Comparison of ENCODE assay signal across 17 cellular contexts in genomic region chr4:113026556-113026955, GRCh38. TPM values are rescaled to one million over a fixed set of nuclear protein-coding genes. Genes with fewer than 3 reads are reported as not detected.
A peak's percentile ranks its signal among the peaks of the same experiment; 100 is the strongest.
DNase-seq lines count a peak whose midpoint lies in the region; ATAC-seq, FAIRE-seq and TF ChIP-seq lines count a peak whose summit lies in the region.
"Had no signal": no experiment of that assay in that cellular context is flagged by ENCODE, and none has a peak within 500 bp of the region (broad histone marks: within the 10 kb centered on the region; RNA-seq: fewer than 3 reads in every experiment).

No MANE protein-coding gene starts in this region.

- peak; percentile 2 for DNase-seq in H54 (ENCODE audit: insufficient read length, low spot score)
- DNase-seq in astrocyte (ENCODE audit: low read depth): peak; percentile 57
- peak; percentile 9 for DNase-seq in kidney epithelial cell (ENCODE audit: low read depth)
- DNase-seq in neural progenitor cell (ENCODE audit: low spot score): no peak
- DNase-seq: activated CD8-positive, alpha-beta T cell treated with anti-CD3 and anti-CD28 coated beads for 36 hours; activated naive CD8-positive, alpha-beta T cell treated with anti-CD3 and anti-CD28 coated beads, Interleukin-2, amount 50 U/mL, for 24 hours; activated T-cell treated with anti-CD3 and anti-CD28 coated beads, Interleukin-2, amount 50 U/mL, for 72 hours; DMS53; endodermal cell; gastrocnemius medialis; NCI-H146; pancreas had no signal

- no peak for TF ChIP-seq POLR2A in H54 (IDR thresholded peaks at IDR 0.05; ENCODE audit: low read depth, low read length)

- peak overlapping the region; percentile 66 for H3K27ac ChIP-seq in astrocyte (ENCODE audit: low read depth, low read length)
- H3K27ac ChIP-seq in neural progenitor cell: no peak overlapping the region
- H3K27ac ChIP-seq: gastrocnemius medialis, pancreas had no signal

- no peak for ATAC-seq in GM21367 (IDR thresholded peaks at IDR 0.05; ENCODE audit: unreplicated experiment)
- no peak for ATAC-seq in activated CD4-positive, CD25-positive, alpha-beta regulatory T cell treated with anti-CD3 and anti-CD28 coated beads, Interleukin-2, amount 50 U/mL, for 24 hours
- no peak for ATAC-seq in GM19463 (IDR thresholded peaks at IDR 0.05; ENCODE audit: unreplicated experiment)
- ATAC-seq: activated CD8-positive, alpha-beta T cell treated with anti-CD3 and anti-CD28 coated beads for 36 hours; activated naive CD8-positive, alpha-beta T cell treated with anti-CD3 and anti-CD28 coated beads, Interleukin-2, amount 50 U/mL, for 24 hours; activated T-cell treated with anti-CD3 and anti-CD28 coated beads, Interleukin-2, amount 50 U/mL, for 72 hours; gastrocnemius medialis; pancreas; Right ventricle myocardium inferior had no signal

- H2AFZ ChIP-seq in astrocyte (ENCODE audit: low read depth, low read length): peak overlapping the region; percentile 50
- no peak overlapping the region for H2AFZ ChIP-seq in neural progenitor cell (replicated peaks)

- no peaks in the 10 kb centered on the region for H3K36me3 Mint-ChIP-seq in astrocyte (ENCODE audit: low read depth, unreplicated experiment)
- H3K36me3 Mint-ChIP-seq in neural progenitor cell: no peaks in the 10 kb centered on the region

- TF ChIP-seq CTCF in astrocyte (IDR thresholded peaks at IDR 0.05; ENCODE audit: insufficient read depth, low read depth, low read length) (no peak), kidney epithelial cell (IDR thresholded peaks at IDR 0.05; ENCODE audit: insufficient read depth, low read length, poor library complexity, severe bottlenecking) (no peak), neural progenitor cell (IDR thresholded peaks at IDR 0.05) (no peak)

- peak overlapping the region; percentile 77 for H3K4me2 ChIP-seq in astrocyte (ENCODE audit: low read length)
- H3K4me2 ChIP-seq in neural progenitor cell: no peak overlapping the region

- H3K4me3 ChIP-seq in astrocyte (ENCODE audit: insufficient read depth, low read depth, low read length): peak overlapping the region; percentile 13
- no peak overlapping the region for H3K4me3 ChIP-seq in kidney epithelial cell (ENCODE audit: low read depth, low read length)
- H3K4me3 ChIP-seq in neural progenitor cell: no peak overlapping the region
- H3K4me3 ChIP-seq: gastrocnemius medialis, pancreas had no signal

- H3K9me3 Mint-ChIP-seq in astrocyte (ENCODE audit: unreplicated experiment): no peaks in the 10 kb centered on the region
- H3K9me3 Mint-ChIP-seq in neural progenitor cell: no peaks in the 10 kb centered on the region
- H3K9me3 Mint-ChIP-seq: activated CD8-positive, alpha-beta T cell treated with anti-CD3 and anti-CD28 coated beads for 36 hours; activated naive CD8-positive, alpha-beta T cell treated with anti-CD3 and anti-CD28 coated beads, Interleukin-2, amount 50 U/mL, for 24 hours; activated T-cell treated with anti-CD3 and anti-CD28 coated beads, Interleukin-2, amount 50 U/mL, for 72 hours; endodermal cell; T-helper 1 cell treated with Interleukin-12 subunit alpha and Interleukin-12 subunit beta and Interleukin-4 antibody, amounts not matched to agents 30 μg/mL and 1 μg/mL, for 36 hours had no signal

- FAIRE-seq in H54 (lab: Jason Lieb, UNC): peak; percentile 57
- FAIRE-seq in astrocyte (lab: Jason Lieb, UNC): peak; percentile 95
- FAIRE-seq: pancreas had no signal

- H3K27me3 ChIP-seq in astrocyte (ENCODE audit: insufficient read depth, low read length) (no peaks in the 10 kb centered on the region), kidney epithelial cell (ENCODE audit: control insufficient read depth, insufficient read depth, low read length) (no peaks in the 10 kb centered on the region), neural progenitor cell (no peaks in the 10 kb centered on the region)
- H3K27me3 ChIP-seq: gastrocnemius medialis, pancreas had no signal

- H3K4me1 Mint-ChIP-seq in astrocyte (ENCODE audit: low read depth, unreplicated experiment) (peaks cover 13% of the 10 kb centered on the region), neural progenitor cell (peaks cover 16% of the 10 kb centered on the region)
- H3K4me1 Mint-ChIP-seq: activated naive CD8-positive, alpha-beta T cell treated with anti-CD3 and anti-CD28 coated beads, Interleukin-2, amount 50 U/mL, for 24 hours had no signal

- H3K36me3 ChIP-seq in astrocyte (ENCODE audit: insufficient read depth, low read length) (no peaks in the 10 kb centered on the region), kidney epithelial cell (ENCODE audit: control insufficient read depth, insufficient read depth, low read length) (no peaks in the 10 kb centered on the region), neural progenitor cell (no peaks in the 10 kb centered on the region)
- H3K36me3 ChIP-seq: gastrocnemius medialis, pancreas had no signal

- H3K4me3 Mint-ChIP-seq in astrocyte (ENCODE audit: unreplicated experiment) (no peak overlapping the region), neural progenitor cell (no peak overlapping the region)
- H3K4me3 Mint-ChIP-seq: activated CD8-positive, alpha-beta T cell treated with anti-CD3 and anti-CD28 coated beads for 36 hours; activated naive CD8-positive, alpha-beta T cell treated with anti-CD3 and anti-CD28 coated beads, Interleukin-2, amount 50 U/mL, for 24 hours; activated T-cell treated with anti-CD3 and anti-CD28 coated beads, Interleukin-2, amount 50 U/mL, for 72 hours; endodermal cell; T-helper 1 cell treated with Interleukin-12 subunit alpha and Interleukin-12 subunit beta and Interleukin-4 antibody, amounts not matched to agents 30 μg/mL and 1 μg/mL, for 36 hours had no signal

- H3K79me2 ChIP-seq in astrocyte (ENCODE audit: insufficient read depth, low read length) (no peaks in the 10 kb centered on the region), neural progenitor cell (ENCODE audit: low read depth) (no peaks in the 10 kb centered on the region)

- H3K9me3 ChIP-seq in astrocyte (ENCODE audit: insufficient read depth, low read depth, low read length) (no peaks in the 10 kb centered on the region), neural progenitor cell (ENCODE audit: low read depth) (no peaks in the 10 kb centered on the region)
- H3K9me3 ChIP-seq: gastrocnemius medialis, pancreas had no signal

- H3K27me3 Mint-ChIP-seq in astrocyte (ENCODE audit: low read depth, unreplicated experiment) (no peaks in the 10 kb centered on the region), neural progenitor cell (ENCODE audit: insufficient read depth, low read depth) (no peaks in the 10 kb centered on the region)
- H3K27me3 Mint-ChIP-seq: activated naive CD8-positive, alpha-beta T cell treated with anti-CD3 and anti-CD28 coated beads, Interleukin-2, amount 50 U/mL, for 24 hours had no signal

- H4K20me1 ChIP-seq in astrocyte (ENCODE audit: insufficient read depth, low read length): no peaks in the 10 kb centered on the region
- H4K20me1 ChIP-seq in neural progenitor cell (ENCODE audit: low read depth): no peaks in the 10 kb centered on the region

- peaks cover 13% of the 10 kb centered on the region for H3K4me1 ChIP-seq in astrocyte (ENCODE audit: insufficient read depth, low read length)
- peaks cover 29% of the 10 kb centered on the region for H3K4me1 ChIP-seq in neural progenitor cell
- H3K4me1 ChIP-seq: pancreas had no signal

- H3K27ac Mint-ChIP-seq in astrocyte (ENCODE audit: unreplicated experiment): no peak overlapping the region
- H3K27ac Mint-ChIP-seq in neural progenitor cell: no peak overlapping the region
- H3K27ac Mint-ChIP-seq: activated CD8-positive, alpha-beta T cell treated with anti-CD3 and anti-CD28 coated beads for 36 hours; activated naive CD8-positive, alpha-beta T cell treated with anti-CD3 and anti-CD28 coated beads, Interleukin-2, amount 50 U/mL, for 24 hours; activated T-cell treated with anti-CD3 and anti-CD28 coated beads, Interleukin-2, amount 50 U/mL, for 72 hours; endodermal cell; T-helper 1 cell treated with Interleukin-12 subunit alpha and Interleukin-12 subunit beta and Interleukin-4 antibody, amounts not matched to agents 30 μg/mL and 1 μg/mL, for 36 hours had no signal

- peaks cover 10% of the 10 kb centered on the region for H3F3A ChIP-seq in neural progenitor cell (ENCODE audit: low read depth)

- peak overlapping the region; percentile 41 for H3K9ac ChIP-seq in astrocyte (ENCODE audit: low read length)
- H3K9ac ChIP-seq in neural progenitor cell: no peak overlapping the region

RNA-seq across cellular contexts. Expression of gene ANK2, which starts 22.9 kb away (rescaled TPM):
- total RNA-seq in astrocyte (77.1 and 77.8 TPM in 2 replicates), kidney epithelial cell (35.5 and 46.0 TPM in 2 replicates), neural progenitor cell (ENCODE audit: low replicate concordance) (79.8 and 121 TPM in 2 replicates)
